ENCODE assay signal across 34 cellular contexts in genomic region chr22:30565341-30565740, GRCh38. TPM values are rescaled to one million over a fixed set of nuclear protein-coding genes. Genes with fewer than 3 reads are reported as not detected.
DNase-seq lines count a peak whose midpoint lies in the region; ATAC-seq, FAIRE-seq and TF ChIP-seq lines count a peak whose summit lies in the region.
"Had no signal": no experiment of that assay in that cellular context is flagged by ENCODE, and none has a peak within 500 bp of the region (broad histone marks: within the 10 kb centered on the region; RNA-seq: fewer than 3 reads in every experiment).

No MANE protein-coding gene starts in this region.

- no peak for ATAC-seq in HG03095 (IDR thresholded peaks at IDR 0.05; ENCODE audit: unreplicated experiment)
- ATAC-seq: activated CD8-positive, alpha-beta T cell treated with anti-CD3 and anti-CD28 coated beads for 36 hours; activated T-helper 17 cell treated with anti-CD3 and anti-CD28 coated beads, Interleukin-2, amount 50 U/mL, for 72 hours; natural killer cell treated with Interleukin-12 subunit alpha and Interleukin-12 subunit beta and Interleukin-15 and Interleukin-18, amount 100 ng/mL, for 72 hours; T-helper 17 cell had no signal

- H3K27me3 Mint-ChIP-seq in HFFc6 (ENCODE audit: insufficient read depth) (peaks cover 22% of the 10 kb centered on the region), chondrocyte (ENCODE audit: low read depth) (peaks cover 14% of the 10 kb centered on the region)
- H3K27me3 Mint-ChIP-seq: activated CD8-positive, alpha-beta T cell treated with anti-CD3 and anti-CD28 coated beads for 36 hours; activated naive CD8-positive, alpha-beta T cell; activated T-helper 17 cell treated with anti-CD3 and anti-CD28 coated beads, Interleukin-2, amount 50 U/mL, for 72 hours; central memory CD8-positive, alpha-beta T cell had no signal

- H3K36me3 Mint-ChIP-seq in HFFc6 (ENCODE audit: low read depth) (no peaks in the 10 kb centered on the region), chondrocyte (ENCODE audit: low read depth) (no peaks in the 10 kb centered on the region)
- H3K36me3 Mint-ChIP-seq: activated naive CD8-positive, alpha-beta T cell; natural killer cell treated with Interleukin-12 subunit alpha and Interleukin-12 subunit beta and Interleukin-15 and Interleukin-18, amount 100 ng/mL, for 72 hours had no signal

- H3K4me1 Mint-ChIP-seq in HFFc6 (ENCODE audit: low read depth): peaks cover 8% of the 10 kb centered on the region; the same call in 1 of the 2 replicates
- H3K4me1 Mint-ChIP-seq in chondrocyte (ENCODE audit: low read depth): peaks cover 6% of the 10 kb centered on the region
- H3K4me1 Mint-ChIP-seq: activated T-helper 17 cell treated with anti-CD3 and anti-CD28 coated beads, Interleukin-2, amount 50 U/mL, for 72 hours; central memory CD8-positive, alpha-beta T cell; T-helper 17 cell had no signal

- peak overlapping the region; percentile 58 for H3K27ac ChIP-seq in caudate nucleus (ENCODE audit: low read depth, low read length)
- H3K27ac ChIP-seq: ovary, RWPE1, SK-N-MC, upper lobe of left lung had no signal

- TF ChIP-seq CTCF in HFFc6 (IDR thresholded peaks at IDR 0.05) (no peak), chondrocyte (IDR thresholded peaks at IDR 0.05) (no peak)

- DNase-seq in AG08395 (ENCODE audit: low spot score) (peak; percentile 51), HFFc6 (peak; percentile 56), caudate nucleus (lab: John Stamatoyannopoulos, UW) (no peak), medulla oblongata (ENCODE audit: extremely low spot score) (peak; percentile 41), chondrocyte (ENCODE audit: low spot score) (no peak), urothelium cell line (ENCODE audit: low spot score) (no peak)
- no peak for DNase-seq in activated CD4-positive, CD25-positive, alpha-beta regulatory T cell (lab: John Stamatoyannopoulos, UW)
- DNase-seq: activated CD4-positive, alpha-beta T cell treated with anti-CD3 and anti-CD28 coated beads for 1 hour; activated CD8-positive, alpha-beta T cell treated with anti-CD3 and anti-CD28 coated beads for 36 hours; DND-41; glutamatergic neuron; GOT3; KBM-7; kidney; MG63; NCI-H1417; NCI-H446; NCI-H774; ovary; stimulated activated CD4-positive, alpha-beta T cell treated with anti-CD3 and anti-CD28 coated beads, Interleukin-12 subunit alpha, Interleukin-12 subunit beta, amount 100 ng/mL, for 4 hours; stimulated activated CD4-positive, alpha-beta T cell treated with anti-CD3 and anti-CD28 coated beads, Interleukin-4, amount 100 ng/mL, for 1 hour; T-helper 17 cell; upper lobe of left lung had no signal

- FAIRE-seq in urothelium cell line (lab: Jason Lieb, UNC): no peak
- FAIRE-seq: astrocyte, GM12892, kidney had no signal

- H3K27ac Mint-ChIP-seq in HFFc6 (no peak overlapping the region), chondrocyte (ENCODE audit: unreplicated experiment) (no peak overlapping the region)
- H3K27ac Mint-ChIP-seq: activated CD8-positive, alpha-beta T cell treated with anti-CD3 and anti-CD28 coated beads for 36 hours; activated naive CD8-positive, alpha-beta T cell; activated T-helper 17 cell treated with anti-CD3 and anti-CD28 coated beads, Interleukin-2, amount 50 U/mL, for 72 hours; T-helper 17 cell had no signal

- H3K9me3 Mint-ChIP-seq in HFFc6 (no peaks in the 10 kb centered on the region), chondrocyte (ENCODE audit: low read depth) (no peaks in the 10 kb centered on the region)
- H3K9me3 Mint-ChIP-seq: activated CD8-positive, alpha-beta T cell treated with anti-CD3 and anti-CD28 coated beads for 36 hours; activated T-helper 17 cell treated with anti-CD3 and anti-CD28 coated beads, Interleukin-2, amount 50 U/mL, for 72 hours; central memory CD8-positive, alpha-beta T cell; natural killer cell treated with Interleukin-12 subunit alpha and Interleukin-12 subunit beta and Interleukin-15 and Interleukin-18, amount 100 ng/mL, for 72 hours had no signal

- H3K4me3 Mint-ChIP-seq in HFFc6: no peak overlapping the region
- H3K4me3 Mint-ChIP-seq in chondrocyte (ENCODE audit: unreplicated experiment): no peak overlapping the region
- H3K4me3 Mint-ChIP-seq: activated CD8-positive, alpha-beta T cell treated with anti-CD3 and anti-CD28 coated beads for 36 hours; activated naive CD8-positive, alpha-beta T cell; activated T-helper 17 cell treated with anti-CD3 and anti-CD28 coated beads, Interleukin-2, amount 50 U/mL, for 72 hours; central memory CD8-positive, alpha-beta T cell; natural killer cell treated with Interleukin-12 subunit alpha and Interleukin-12 subunit beta and Interleukin-15 and Interleukin-18, amount 100 ng/mL, for 72 hours; T-helper 17 cell had no signal

RNA-seq across cellular contexts. Expression of gene GAL3ST1, which starts 9.1 kb away (rescaled TPM):
- total RNA-seq in HFFc6 (2021; fragmentation: NEBNext Ultra II Directional; extraction: Animal tissue kit (Norgen Biotek cat#: 25700)): not detected
- total RNA-seq in chondrocyte: 0.82 to 3.9 TPM (median 2.8 TPM) in 3 replicates
- total RNA-seq: activated CD8-positive, alpha-beta T cell treated with anti-CD3 and anti-CD28 coated beads for 36 hours; natural killer cell treated with Interleukin-12 subunit alpha and Interleukin-12 subunit beta and Interleukin-15 and Interleukin-18, amount 100 ng/mL, for 72 hours; T-helper 17 cell had no signal

RNA-seq across cellular contexts. Expression of gene SEC14L6, which starts 18.8 kb away (rescaled TPM):
- not detected for total RNA-seq in HFFc6 (2021; fragmentation: NEBNext Ultra II Directional; extraction: Animal tissue kit (Norgen Biotek cat#: 25700))
- total RNA-seq in chondrocyte: 0.77 to 2.0 TPM (median 1.2 TPM) in 3 replicates
- total RNA-seq: activated CD8-positive, alpha-beta T cell treated with anti-CD3 and anti-CD28 coated beads for 36 hours; activated T-helper 17 cell treated with anti-CD3 and anti-CD28 coated beads, Interleukin-2, amount 50 U/mL, for 72 hours; HT-29; natural killer cell treated with Interleukin-12 subunit alpha and Interleukin-12 subunit beta and Interleukin-15 and Interleukin-18, amount 100 ng/mL, for 72 hours; T-helper 17 cell had no signal

RNA-seq across cellular contexts. Expression of gene PES1, which starts 26.4 kb away (rescaled TPM):
- 100 to 1,000 TPM in 1 of 6 experiments, 10 to 100 TPM in 5; 81.8 to 110 (median 86.9) TPM for total RNA-seq in HFFc6 (2021; fragmentation: NEBNext Ultra II Directional; extraction: Animal tissue kit (Norgen Biotek cat#: 25700))
- total RNA-seq in chondrocyte: 53.6 to 61.7 TPM (median 56.4 TPM) in 3 replicates

RNA-seq across cellular contexts. Expression of gene TCN2, which starts 41.6 kb away (rescaled TPM):
- 1 to 10 TPM; 2.3 to 3.2 (median 2.9) TPM for total RNA-seq in HFFc6 (2021; fragmentation: NEBNext Ultra II Directional; extraction: Animal tissue kit (Norgen Biotek cat#: 25700))
- 10.4 to 14.9 TPM (median 11.5 TPM) in 3 replicates for total RNA-seq in chondrocyte

RNA-seq across cellular contexts. Expression of gene SEC14L4, which starts 59.8 kb away (rescaled TPM):
- not detected for total RNA-seq in HFFc6 (2021; fragmentation: NEBNext Ultra II Directional; extraction: Animal tissue kit (Norgen Biotek cat#: 25700))
- not detected in 3 replicates for total RNA-seq in chondrocyte
- total RNA-seq: activated CD8-positive, alpha-beta T cell treated with anti-CD3 and anti-CD28 coated beads for 36 hours; activated T-helper 17 cell treated with anti-CD3 and anti-CD28 coated beads, Interleukin-2, amount 50 U/mL, for 72 hours; astrocyte; natural killer cell treated with Interleukin-12 subunit alpha and Interleukin-12 subunit beta and Interleukin-15 and Interleukin-18, amount 100 ng/mL, for 72 hours; subcutaneous adipose tissue; T-helper 17 cell had no signal

Comparison
In these comparisons a context has a peak if more than half of its experiments do, and no peak if none do; other contexts are left out.
1. DNase-seq: peak in AG08395 (single experiment), HFFc6 (single experiment) and medulla oblongata (single experiment); none in caudate nucleus (0 of 61), activated CD4-positive, CD25-positive, alpha-beta regulatory T cell (0 of 4), chondrocyte (single experiment) and urothelium cell line (single experiment).